Comparison of ENCODE assay signal across 28 cellular contexts in the genomic region with DNA sequence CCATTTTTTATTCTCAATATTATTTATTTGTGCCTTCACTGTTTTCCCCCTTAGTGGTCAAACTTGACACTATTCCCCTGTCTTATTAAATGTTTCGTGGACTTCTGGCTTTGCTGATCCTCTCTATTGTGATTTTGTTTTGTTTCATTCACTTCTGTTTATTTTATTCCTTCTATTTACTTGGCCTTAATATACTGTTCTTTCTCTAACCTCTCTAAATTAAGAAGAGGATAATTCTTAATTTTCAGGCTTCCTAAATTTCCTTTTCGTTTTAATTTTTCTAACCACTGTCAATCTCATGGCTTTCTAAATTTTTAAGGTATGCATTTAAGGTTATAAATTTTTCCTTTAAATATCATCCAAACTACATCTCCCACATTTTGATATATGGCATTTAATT.
"Had no signal": no experiment of that assay in that cellular context is flagged by ENCODE, and none has a peak within 500 bp of the region (broad histone marks: within the 10 kb centered on the region; RNA-seq: fewer than 3 reads in every experiment).

No MANE protein-coding gene starts in this region.

- H3K36me3 Mint-ChIP-seq: activated naive CD4-positive, alpha-beta T cell treated with anti-CD3 and anti-CD28 coated beads, Interleukin-2, amount 10 ng/mL, durations not matched to agents 7 days and 5 days; activated naive CD8-positive, alpha-beta T cell had no signal

- H3K9me3 Mint-ChIP-seq: activated CD4-positive, alpha-beta memory T cell treated with anti-CD3 and anti-CD28 coated beads, Interleukin-2, amount 10 ng/mL, durations not matched to agents 7 days and 5 days; activated naive CD4-positive, alpha-beta T cell treated with anti-CD3 and anti-CD28 coated beads, Interleukin-2, amount 10 ng/mL, durations not matched to agents 7 days and 5 days; activated naive CD8-positive, alpha-beta T cell treated with anti-CD3 and anti-CD28 coated beads, Interleukin-2, amount 50 U/mL, for 24 hours had no signal

- H3K27ac ChIP-seq: SJCRH30, SK-N-MC, WERI-Rb-1 had no signal

- H3K27ac Mint-ChIP-seq: activated CD4-positive, alpha-beta memory T cell treated with anti-CD3 and anti-CD28 coated beads, Interleukin-2, amount 10 ng/mL, durations not matched to agents 7 days and 5 days; activated naive CD4-positive, alpha-beta T cell treated with anti-CD3 and anti-CD28 coated beads, Interleukin-2, amount 10 ng/mL, durations not matched to agents 7 days and 5 days; activated naive CD8-positive, alpha-beta T cell; activated naive CD8-positive, alpha-beta T cell treated with anti-CD3 and anti-CD28 coated beads, Interleukin-2, amount 50 U/mL, for 24 hours; activated T-helper 1 cell treated with anti-CD3 and anti-CD28 coated beads, Interleukin-12 subunit alpha, Interleukin-12 subunit beta, Interleukin-2, Interleukin-4 antibody, amounts not matched to agents 30 ng/mL and 10 ng/mL and 1 ng/mL, durations not matched to agents 14 hours and 24 hours and 36 hours had no signal

- H3K36me3 ChIP-seq: MG63, SJCRH30, WERI-Rb-1 had no signal

- H3K27me3 ChIP-seq: SJCRH30 had no signal

- ATAC-seq: activated naive CD8-positive, alpha-beta T cell treated with anti-CD3 and anti-CD28 coated beads, Interleukin-2, amount 50 U/mL, for 24 hours; Panc1 had no signal

- H3K9me3 ChIP-seq: MG63 had no signal

- H3K4me3 Mint-ChIP-seq: activated CD4-positive, alpha-beta memory T cell treated with anti-CD3 and anti-CD28 coated beads, Interleukin-2, amount 10 ng/mL, durations not matched to agents 7 days and 5 days; activated naive CD4-positive, alpha-beta T cell treated with anti-CD3 and anti-CD28 coated beads, Interleukin-2, amount 10 ng/mL, durations not matched to agents 7 days and 5 days; activated naive CD8-positive, alpha-beta T cell; activated naive CD8-positive, alpha-beta T cell treated with anti-CD3 and anti-CD28 coated beads, Interleukin-2, amount 50 U/mL, for 24 hours; activated T-helper 1 cell treated with anti-CD3 and anti-CD28 coated beads, Interleukin-12 subunit alpha, Interleukin-12 subunit beta, Interleukin-2, Interleukin-4 antibody, amounts not matched to agents 30 ng/mL and 10 ng/mL and 1 ng/mL, durations not matched to agents 14 hours and 24 hours and 36 hours; brain had no signal

- FAIRE-seq: bronchial epithelial cell had no signal

- H3K4me1 Mint-ChIP-seq: activated CD4-positive, alpha-beta memory T cell treated with anti-CD3 and anti-CD28 coated beads, Interleukin-2, amount 10 ng/mL, durations not matched to agents 7 days and 5 days; activated naive CD4-positive, alpha-beta T cell treated with anti-CD3 and anti-CD28 coated beads, Interleukin-2, amount 10 ng/mL, durations not matched to agents 7 days and 5 days had no signal

- H3K4me3 ChIP-seq: MG63, SJCRH30, SK-N-MC had no signal

- DNase-seq: activated CD4-positive, alpha-beta memory T cell treated with anti-CD3 and anti-CD28 coated beads, Interleukin-2, amount 10 ng/mL, durations not matched to agents 7 days and 5 days; activated CD4-positive, alpha-beta T cell treated with anti-CD3 and anti-CD28 coated beads for 1 hour; activated CD4-positive, alpha-beta T cell treated with anti-CD3 and anti-CD28 coated beads for 48 hours; activated CD4-positive, CD25-positive, alpha-beta regulatory T cell; activated effector memory CD4-positive, alpha-beta T cell treated with Interleukin-2 at 50 U/mL for 16 hours; activated naive CD8-positive, alpha-beta T cell treated with anti-CD3 and anti-CD28 coated beads, Interleukin-2, amount 50 U/mL, for 24 hours; activated T-cell treated with anti-CD3 and anti-CD28 coated beads, Interleukin-2, amount 50 U/mL, for 1 hour; anterior cingulate cortex; caudate nucleus; MG63; NCI-H1092; NCI-H1417 treated with DMSO at 0.1 percent for 48 hours; NCI-H1930; NCI-H2081 treated with DMSO at 0.1 percent for 48 hours; NCI-H226; NCI-H446 treated with DMSO at 0.1 percent for 48 hours; NCI-H524; SHP77; SJCRH30; T1000; WERI-Rb-1 had no signal

- H3K27me3 Mint-ChIP-seq: activated naive CD4-positive, alpha-beta T cell treated with anti-CD3 and anti-CD28 coated beads, Interleukin-2, amount 10 ng/mL, durations not matched to agents 7 days and 5 days; activated naive CD8-positive, alpha-beta T cell; activated naive CD8-positive, alpha-beta T cell treated with anti-CD3 and anti-CD28 coated beads, Interleukin-2, amount 50 U/mL, for 24 hours had no signal
